ENCODE assay signal across 1 cellular context in genomic region chr3:27643355-27643754, GRCh38.
TF ChIP-seq lines count a peak whose summit lies in the region.

No MANE protein-coding gene starts in this region.

TF ChIP-seq in HepG2, 621 proteins besides CTCF, POLR2A, EP300 and RAD21 (continued from another document):
- TF ChIP-seq ZNF639 (CRISPR knock-in tag; conservative IDR thresholded peaks at IDR 0.05): no peak
- TF ChIP-seq HNF4A (CRISPR knock-in tag; IDR thresholded peaks at IDR 0.05): no peak
- TF ChIP-seq MAFK (conservative IDR thresholded peaks at IDR 0.05 in 1 of 2, IDR thresholded peaks at IDR 0.05 in 1 of 2; ENCODE audit: low read length in 2 of 2): no peak
- no peak for TF ChIP-seq MYNN (CRISPR knock-in tag; IDR thresholded peaks at IDR 0.05; ENCODE audit: low read depth)
- TF ChIP-seq ZNF280D (CRISPR knock-in tag; IDR thresholded peaks at IDR 0.05): no peak
